1 cellular context compared by ENCODE assay signal in the genomic region with DNA sequence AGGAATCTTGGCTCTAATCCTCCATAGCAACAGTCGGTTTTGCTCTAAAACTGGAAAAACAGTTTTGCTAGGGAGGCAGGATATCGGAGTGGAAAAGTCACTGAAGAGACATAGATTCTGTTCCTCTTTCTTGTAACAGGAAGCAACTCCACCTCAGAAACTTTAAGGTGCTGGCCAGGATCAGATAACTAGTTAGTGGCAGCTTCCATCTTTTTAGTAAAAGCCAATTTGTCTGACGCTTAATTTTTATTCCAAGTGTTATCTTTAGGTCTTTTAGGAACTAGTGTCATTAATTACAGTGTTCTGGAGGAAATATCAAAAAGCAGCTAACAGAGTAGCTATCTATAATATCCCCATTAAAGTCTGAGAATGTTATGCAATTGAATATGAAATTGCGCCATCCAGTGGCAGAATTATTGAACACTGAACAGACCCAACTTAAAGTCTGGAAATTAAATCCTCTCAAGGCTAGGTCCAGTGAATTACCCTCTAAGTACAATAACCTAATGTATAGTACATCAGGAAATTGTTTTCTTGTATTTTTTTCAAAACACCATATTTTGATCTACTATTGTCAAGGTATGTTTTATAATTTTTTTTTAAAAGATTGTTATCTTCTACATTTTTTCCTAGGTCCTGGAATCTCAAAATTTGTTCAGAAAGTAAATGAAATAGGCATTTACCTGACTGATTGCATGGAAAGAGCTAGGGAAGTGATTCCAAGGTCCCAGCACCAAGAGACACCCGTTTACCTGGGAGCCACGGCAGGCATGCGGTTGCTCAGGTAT.
TF ChIP-seq lines count a peak whose summit lies in the region.

No MANE protein-coding gene starts in this region.

TF ChIP-seq in K562, 482 proteins besides CTCF, POLR2A, EP300 and RAD21 (continued from another document):
- TF ChIP-seq ETV6 (IDR thresholded peaks at IDR 0.05; ENCODE audit: borderline replicate concordance in 1 of 2, low read depth in 2 of 2, low read length in 1 of 2) (no peak), ETV6 (CRISPR knock-in tag; IDR thresholded peaks at IDR 0.05; ENCODE audit: borderline replicate concordance) (no peak), STAT5B (CRISPR knock-in tag; IDR thresholded peaks at IDR 0.05) (no peak), SMAD1 (IDR thresholded peaks at IDR 0.05; ENCODE audit: low read depth, low read length, partially characterized antibody) (no peak), HMG20B (CRISPR knock-in tag; IDR thresholded peaks at IDR 0.05) (no peak), MTF1 (CRISPR knock-in tag; IDR thresholded peaks at IDR 0.05; ENCODE audit: borderline replicate concordance) (no peak), CEBPG (CRISPR knock-in tag; IDR thresholded peaks at IDR 0.05) (no peak), CEBPG (tag; conservative IDR thresholded peaks at IDR 0.05 in 1 of 2, IDR thresholded peaks at IDR 0.05 in 1 of 2) (peak; percentile 82), HDGF (IDR thresholded peaks at IDR 0.05) (no peak), BCOR (IDR thresholded peaks at IDR 0.05) (no peak), GATAD2B (IDR thresholded peaks at IDR 0.05; ENCODE audit: borderline replicate concordance) (no peak), TGIF2 (CRISPR knock-in tag; IDR thresholded peaks at IDR 0.05) (no peak), SRF (CRISPR knock-in tag; IDR thresholded peaks at IDR 0.05) (peak in 1 of 2 experiments; percentile 32; a peak in 1 of 4 replicates), ZNF239 (CRISPR knock-in tag; IDR thresholded peaks at IDR 0.05) (no peak), ARID1B (IDR thresholded peaks at IDR 0.05) (0 out of 2 replicates have a peak, but pooled peaks have one; percentile 9), XRCC3 (IDR thresholded peaks at IDR 0.05) (no peak), CEBPB (tag; IDR thresholded peaks at IDR 0.05) (peak; percentile 87), SPI1 (IDR thresholded peaks at IDR 0.05; ENCODE audit: borderline replicate concordance, low read depth, low read length) (peak; percentile 89; the same call in 1 of the 2 replicates), OTX1 (CRISPR knock-in tag; IDR thresholded peaks at IDR 0.05) (no peak), MEF2A (IDR thresholded peaks at IDR 0.05; ENCODE audit: control insufficient read depth, low read depth, low read length) (no peak), RB1 (IDR thresholded peaks at IDR 0.05; ENCODE audit: low read depth) (no peak), SAFB2 (IDR thresholded peaks at IDR 0.05; ENCODE audit: borderline replicate concordance, low read depth, low read length, severe bottlenecking) (no peak), HDAC1 (IDR thresholded peaks at IDR 0.05) (no peak), SMC3 (conservative IDR thresholded peaks at IDR 0.05; ENCODE audit: insufficient read depth, low read depth, low read length) (peak; percentile 55)
- TF ChIP-seq, protein P1, sequence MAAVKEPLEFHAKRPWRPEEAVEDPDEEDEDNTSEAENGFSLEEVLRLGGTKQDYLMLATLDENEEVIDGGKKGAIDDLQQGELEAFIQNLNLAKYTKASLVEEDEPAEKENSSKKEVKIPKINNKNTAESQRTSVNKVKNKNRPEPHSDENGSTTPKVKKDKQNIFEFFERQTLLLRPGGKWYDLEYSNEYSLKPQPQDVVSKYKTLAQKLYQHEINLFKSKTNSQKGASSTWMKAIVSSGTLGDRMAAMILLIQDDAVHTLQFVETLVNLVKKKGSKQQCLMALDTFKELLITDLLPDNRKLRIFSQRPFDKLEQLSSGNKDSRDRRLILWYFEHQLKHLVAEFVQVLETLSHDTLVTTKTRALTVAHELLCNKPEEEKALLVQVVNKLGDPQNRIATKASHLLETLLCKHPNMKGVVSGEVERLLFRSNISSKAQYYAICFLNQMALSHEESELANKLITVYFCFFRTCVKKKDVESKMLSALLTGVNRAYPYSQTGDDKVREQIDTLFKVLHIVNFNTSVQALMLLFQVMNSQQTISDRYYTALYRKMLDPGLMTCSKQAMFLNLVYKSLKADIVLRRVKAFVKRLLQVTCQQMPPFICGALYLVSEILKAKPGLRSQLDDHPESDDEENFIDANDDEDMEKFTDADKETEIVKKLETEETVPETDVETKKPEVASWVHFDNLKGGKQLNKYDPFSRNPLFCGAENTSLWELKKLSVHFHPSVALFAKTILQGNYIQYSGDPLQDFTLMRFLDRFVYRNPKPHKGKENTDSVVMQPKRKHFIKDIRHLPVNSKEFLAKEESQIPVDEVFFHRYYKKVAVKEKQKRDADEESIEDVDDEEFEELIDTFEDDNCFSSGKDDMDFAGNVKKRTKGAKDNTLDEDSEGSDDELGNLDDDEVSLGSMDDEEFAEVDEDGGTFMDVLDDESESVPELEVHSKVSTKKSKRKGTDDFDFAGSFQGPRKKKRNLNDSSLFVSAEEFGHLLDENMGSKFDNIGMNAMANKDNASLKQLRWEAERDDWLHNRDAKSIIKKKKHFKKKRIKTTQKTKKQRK (IDR thresholded peaks at IDR 0.05; ENCODE audit: borderline replicate concordance, low read depth, low read length): no peak
- TF ChIP-seq, protein P2, sequence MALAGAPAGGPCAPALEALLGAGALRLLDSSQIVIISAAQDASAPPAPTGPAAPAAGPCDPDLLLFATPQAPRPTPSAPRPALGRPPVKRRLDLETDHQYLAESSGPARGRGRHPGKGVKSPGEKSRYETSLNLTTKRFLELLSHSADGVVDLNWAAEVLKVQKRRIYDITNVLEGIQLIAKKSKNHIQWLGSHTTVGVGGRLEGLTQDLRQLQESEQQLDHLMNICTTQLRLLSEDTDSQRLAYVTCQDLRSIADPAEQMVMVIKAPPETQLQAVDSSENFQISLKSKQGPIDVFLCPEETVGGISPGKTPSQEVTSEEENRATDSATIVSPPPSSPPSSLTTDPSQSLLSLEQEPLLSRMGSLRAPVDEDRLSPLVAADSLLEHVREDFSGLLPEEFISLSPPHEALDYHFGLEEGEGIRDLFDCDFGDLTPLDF (CRISPR knock-in tag; IDR thresholded peaks at IDR 0.05): no peak
- TF ChIP-seq, protein P3, sequence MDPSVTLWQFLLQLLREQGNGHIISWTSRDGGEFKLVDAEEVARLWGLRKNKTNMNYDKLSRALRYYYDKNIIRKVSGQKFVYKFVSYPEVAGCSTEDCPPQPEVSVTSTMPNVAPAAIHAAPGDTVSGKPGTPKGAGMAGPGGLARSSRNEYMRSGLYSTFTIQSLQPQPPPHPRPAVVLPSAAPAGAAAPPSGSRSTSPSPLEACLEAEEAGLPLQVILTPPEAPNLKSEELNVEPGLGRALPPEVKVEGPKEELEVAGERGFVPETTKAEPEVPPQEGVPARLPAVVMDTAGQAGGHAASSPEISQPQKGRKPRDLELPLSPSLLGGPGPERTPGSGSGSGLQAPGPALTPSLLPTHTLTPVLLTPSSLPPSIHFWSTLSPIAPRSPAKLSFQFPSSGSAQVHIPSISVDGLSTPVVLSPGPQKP (CRISPR knock-in tag; IDR thresholded peaks at IDR 0.05): no peak
- TF ChIP-seq, protein P4, sequence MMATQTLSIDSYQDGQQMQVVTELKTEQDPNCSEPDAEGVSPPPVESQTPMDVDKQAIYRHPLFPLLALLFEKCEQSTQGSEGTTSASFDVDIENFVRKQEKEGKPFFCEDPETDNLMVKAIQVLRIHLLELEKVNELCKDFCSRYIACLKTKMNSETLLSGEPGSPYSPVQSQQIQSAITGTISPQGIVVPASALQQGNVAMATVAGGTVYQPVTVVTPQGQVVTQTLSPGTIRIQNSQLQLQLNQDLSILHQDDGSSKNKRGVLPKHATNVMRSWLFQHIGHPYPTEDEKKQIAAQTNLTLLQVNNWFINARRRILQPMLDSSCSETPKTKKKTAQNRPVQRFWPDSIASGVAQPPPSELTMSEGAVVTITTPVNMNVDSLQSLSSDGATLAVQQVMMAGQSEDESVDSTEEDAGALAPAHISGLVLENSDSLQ (IDR thresholded peaks at IDR 0.05): 0 out of 2 replicates have a peak, but pooled peaks have one; percentile 11
- TF ChIP-seq, protein P5, sequence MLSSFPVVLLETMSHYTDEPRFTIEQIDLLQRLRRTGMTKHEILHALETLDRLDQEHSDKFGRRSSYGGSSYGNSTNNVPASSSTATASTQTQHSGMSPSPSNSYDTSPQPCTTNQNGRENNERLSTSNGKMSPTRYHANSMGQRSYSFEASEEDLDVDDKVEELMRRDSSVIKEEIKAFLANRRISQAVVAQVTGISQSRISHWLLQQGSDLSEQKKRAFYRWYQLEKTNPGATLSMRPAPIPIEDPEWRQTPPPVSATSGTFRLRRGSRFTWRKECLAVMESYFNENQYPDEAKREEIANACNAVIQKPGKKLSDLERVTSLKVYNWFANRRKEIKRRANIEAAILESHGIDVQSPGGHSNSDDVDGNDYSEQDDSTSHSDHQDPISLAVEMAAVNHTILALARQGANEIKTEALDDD (IDR thresholded peaks at IDR 0.05): peak; percentile 60; the same call in 1 of the 2 replicates
- TF ChIP-seq, protein P6, sequence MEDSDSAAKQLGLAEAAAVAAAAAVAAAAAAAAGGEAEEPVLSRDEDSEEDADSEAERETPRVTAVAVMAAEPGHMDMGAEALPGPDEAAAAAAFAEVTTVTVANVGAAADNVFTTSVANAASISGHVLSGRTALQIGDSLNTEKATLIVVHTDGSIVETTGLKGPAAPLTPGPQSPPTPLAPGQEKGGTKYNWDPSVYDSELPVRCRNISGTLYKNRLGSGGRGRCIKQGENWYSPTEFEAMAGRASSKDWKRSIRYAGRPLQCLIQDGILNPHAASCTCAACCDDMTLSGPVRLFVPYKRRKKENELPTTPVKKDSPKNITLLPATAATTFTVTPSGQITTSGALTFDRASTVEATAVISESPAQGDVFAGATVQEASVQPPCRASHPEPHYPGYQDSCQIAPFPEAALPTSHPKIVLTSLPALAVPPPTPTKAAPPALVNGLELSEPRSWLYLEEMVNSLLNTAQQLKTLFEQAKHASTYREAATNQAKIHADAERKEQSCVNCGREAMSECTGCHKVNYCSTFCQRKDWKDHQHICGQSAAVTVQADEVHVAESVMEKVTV (CRISPR knock-in tag; IDR thresholded peaks at IDR 0.05): peak; percentile 58; the same call in 1 of the 2 replicates
- TF ChIP-seq, protein P7, sequence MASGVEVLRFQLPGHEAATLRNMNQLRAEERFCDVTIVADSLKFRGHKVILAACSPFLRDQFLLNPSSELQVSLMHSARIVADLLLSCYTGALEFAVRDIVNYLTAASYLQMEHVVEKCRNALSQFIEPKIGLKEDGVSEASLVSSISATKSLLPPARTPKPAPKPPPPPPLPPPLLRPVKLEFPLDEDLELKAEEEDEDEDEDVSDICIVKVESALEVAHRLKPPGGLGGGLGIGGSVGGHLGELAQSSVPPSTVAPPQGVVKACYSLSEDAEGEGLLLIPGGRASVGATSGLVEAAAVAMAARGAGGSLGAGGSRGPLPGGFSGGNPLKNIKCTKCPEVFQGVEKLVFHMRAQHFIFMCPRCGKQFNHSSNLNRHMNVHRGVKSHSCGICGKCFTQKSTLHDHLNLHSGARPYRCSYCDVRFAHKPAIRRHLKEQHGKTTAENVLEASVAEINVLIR (CRISPR knock-in tag; IDR thresholded peaks at IDR 0.05): no peak
- TF ChIP-seq, protein P8, sequence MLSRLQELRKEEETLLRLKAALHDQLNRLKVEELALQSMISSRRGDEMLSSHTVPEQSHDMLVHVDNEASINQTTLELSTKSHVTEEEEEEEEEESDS (CRISPR knock-in tag; IDR thresholded peaks at IDR 0.05): no peak
- TF ChIP-seq, protein P9, sequence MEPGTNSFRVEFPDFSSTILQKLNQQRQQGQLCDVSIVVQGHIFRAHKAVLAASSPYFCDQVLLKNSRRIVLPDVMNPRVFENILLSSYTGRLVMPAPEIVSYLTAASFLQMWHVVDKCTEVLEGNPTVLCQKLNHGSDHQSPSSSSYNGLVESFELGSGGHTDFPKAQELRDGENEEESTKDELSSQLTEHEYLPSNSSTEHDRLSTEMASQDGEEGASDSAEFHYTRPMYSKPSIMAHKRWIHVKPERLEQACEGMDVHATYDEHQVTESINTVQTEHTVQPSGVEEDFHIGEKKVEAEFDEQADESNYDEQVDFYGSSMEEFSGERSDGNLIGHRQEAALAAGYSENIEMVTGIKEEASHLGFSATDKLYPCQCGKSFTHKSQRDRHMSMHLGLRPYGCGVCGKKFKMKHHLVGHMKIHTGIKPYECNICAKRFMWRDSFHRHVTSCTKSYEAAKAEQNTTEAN (CRISPR knock-in tag; IDR thresholded peaks at IDR 0.05): no peak
- TF ChIP-seq, protein P10, sequence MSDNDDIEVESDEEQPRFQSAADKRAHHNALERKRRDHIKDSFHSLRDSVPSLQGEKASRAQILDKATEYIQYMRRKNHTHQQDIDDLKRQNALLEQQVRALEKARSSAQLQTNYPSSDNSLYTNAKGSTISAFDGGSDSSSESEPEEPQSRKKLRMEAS (CRISPR knock-in tag; IDR thresholded peaks at IDR 0.05): no peak
- TF ChIP-seq, protein P11, sequence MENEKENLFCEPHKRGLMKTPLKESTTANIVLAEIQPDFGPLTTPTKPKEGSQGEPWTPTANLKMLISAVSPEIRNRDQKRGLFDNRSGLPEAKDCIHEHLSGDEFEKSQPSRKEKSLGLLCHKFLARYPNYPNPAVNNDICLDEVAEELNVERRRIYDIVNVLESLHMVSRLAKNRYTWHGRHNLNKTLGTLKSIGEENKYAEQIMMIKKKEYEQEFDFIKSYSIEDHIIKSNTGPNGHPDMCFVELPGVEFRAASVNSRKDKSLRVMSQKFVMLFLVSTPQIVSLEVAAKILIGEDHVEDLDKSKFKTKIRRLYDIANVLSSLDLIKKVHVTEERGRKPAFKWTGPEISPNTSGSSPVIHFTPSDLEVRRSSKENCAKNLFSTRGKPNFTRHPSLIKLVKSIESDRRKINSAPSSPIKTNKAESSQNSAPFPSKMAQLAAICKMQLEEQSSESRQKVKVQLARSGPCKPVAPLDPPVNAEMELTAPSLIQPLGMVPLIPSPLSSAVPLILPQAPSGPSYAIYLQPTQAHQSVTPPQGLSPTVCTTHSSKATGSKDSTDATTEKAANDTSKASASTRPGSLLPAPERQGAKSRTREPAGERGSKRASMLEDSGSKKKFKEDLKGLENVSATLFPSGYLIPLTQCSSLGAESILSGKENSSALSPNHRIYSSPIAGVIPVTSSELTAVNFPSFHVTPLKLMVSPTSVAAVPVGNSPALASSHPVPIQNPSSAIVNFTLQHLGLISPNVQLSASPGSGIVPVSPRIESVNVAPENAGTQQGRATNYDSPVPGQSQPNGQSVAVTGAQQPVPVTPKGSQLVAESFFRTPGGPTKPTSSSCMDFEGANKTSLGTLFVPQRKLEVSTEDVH (IDR thresholded peaks at IDR 0.05; ENCODE audit: low read depth, partially characterized antibody): no peak
